27 cellular contexts compared by ENCODE assay signal in the genomic region with DNA sequence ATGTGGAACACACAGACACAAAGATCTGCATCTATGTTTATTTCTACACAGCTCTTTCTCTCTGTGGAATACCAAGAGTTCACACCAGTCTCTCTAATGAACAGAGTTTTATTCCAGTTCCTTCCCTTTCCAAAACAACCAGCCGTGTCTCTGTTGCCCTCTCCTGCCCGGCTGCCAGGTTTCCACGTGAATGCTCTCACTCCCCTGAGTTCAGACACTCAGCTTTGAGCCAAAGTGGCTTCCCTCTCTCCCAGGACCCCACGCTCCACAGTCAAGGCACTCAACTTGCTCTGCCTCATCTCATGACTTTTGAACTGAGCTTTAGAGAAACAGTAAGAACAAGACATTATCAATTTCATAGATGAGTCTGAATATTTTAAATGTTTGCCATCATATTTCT.
"Had no signal": no experiment of that assay in that cellular context is flagged by ENCODE, and none has a peak within 500 bp of the region (broad histone marks: within the 10 kb centered on the region; RNA-seq: fewer than 3 reads in every experiment).

No MANE protein-coding gene starts in this region.

- H3K27me3 Mint-ChIP-seq: stimulated activated memory B cell treated with anti-CD40 and anti-IgM and Interleukin-4, amounts not matched to agents 10 μg/mL and 1 μg/mL and 100 μg/mL, for 72 hours; stimulated activated naive B cell treated with anti-CD40 and anti-IgM and Interleukin-4, amounts not matched to agents 10 μg/mL and 1 μg/mL and 100 μg/mL, for 72 hours; stimulated activated naive CD8-positive, alpha-beta T cell treated with anti-CD3 and anti-CD28 coated beads, Interleukin-15, amount 100 ng/mL, for 72 hours; stimulated activated naive CD8-positive, alpha-beta T cell treated with anti-CD3 and anti-CD28 coated beads, Interleukin-15, Interleukin-2, amounts not matched to agents 100 ng/mL and 50 ng/mL, for 24 hours; type B pancreatic cell had no signal

- H3K4me3 ChIP-seq: stomach, suprapubic skin, testis, thoracic aorta, tibial artery, tibial nerve, transverse colon, upper lobe of left lung, upper lobe of right lung, uterus, vagina had no signal

- H3K4me1 ChIP-seq: stomach, suprapubic skin, tibial artery, tibial nerve, transverse colon, upper lobe of left lung, upper lobe of right lung, uterus, vagina had no signal

- H3K27ac Mint-ChIP-seq: stimulated activated memory B cell treated with anti-CD40 and anti-IgM and Interleukin-4, amounts not matched to agents 10 μg/mL and 1 μg/mL and 100 μg/mL, for 72 hours; stimulated activated naive B cell treated with anti-CD40 and anti-IgM and Interleukin-4, amounts not matched to agents 10 μg/mL and 1 μg/mL and 100 μg/mL, for 72 hours; stimulated activated naive CD8-positive, alpha-beta T cell treated with anti-CD3 and anti-CD28 coated beads, Interleukin-15, amount 100 ng/mL, for 72 hours; stimulated activated naive CD8-positive, alpha-beta T cell treated with anti-CD3 and anti-CD28 coated beads, Interleukin-15, Interleukin-2, amounts not matched to agents 100 ng/mL and 50 ng/mL, for 24 hours; type B pancreatic cell had no signal

- H3K27me3 ChIP-seq: stomach, suprapubic skin, testis, tibial artery, tibial nerve, transverse colon, upper lobe of left lung, upper lobe of right lung, uterus, vagina had no signal

- H3K9me3 Mint-ChIP-seq: stimulated activated memory B cell treated with anti-CD40 and anti-IgM and Interleukin-4, amounts not matched to agents 10 μg/mL and 1 μg/mL and 100 μg/mL, for 72 hours; stimulated activated naive B cell treated with anti-CD40 and anti-IgM and Interleukin-4, amounts not matched to agents 10 μg/mL and 1 μg/mL and 100 μg/mL, for 72 hours; stimulated activated naive CD8-positive, alpha-beta T cell treated with anti-CD3 and anti-CD28 coated beads, Interleukin-15, amount 100 ng/mL, for 72 hours; stimulated activated naive CD8-positive, alpha-beta T cell treated with anti-CD3 and anti-CD28 coated beads, Interleukin-15, Interleukin-2, amounts not matched to agents 100 ng/mL and 50 ng/mL, for 24 hours; type B pancreatic cell had no signal

- H3K36me3 Mint-ChIP-seq: stimulated activated memory B cell treated with anti-CD40 and anti-IgM and Interleukin-4, amounts not matched to agents 10 μg/mL and 1 μg/mL and 100 μg/mL, for 72 hours; stimulated activated naive B cell treated with anti-CD40 and anti-IgM and Interleukin-4, amounts not matched to agents 10 μg/mL and 1 μg/mL and 100 μg/mL, for 72 hours; type B pancreatic cell had no signal

- ATAC-seq: stimulated activated memory B cell treated with anti-CD40 and anti-IgM and Interleukin-4, amounts not matched to agents 10 μg/mL and 1 μg/mL and 100 μg/mL, for 72 hours; stimulated activated naive B cell treated with anti-CD40 and anti-IgM and Interleukin-4, amounts not matched to agents 10 μg/mL and 1 μg/mL and 100 μg/mL, for 72 hours; stimulated activated naive CD8-positive, alpha-beta T cell treated with anti-CD3 and anti-CD28 coated beads, Interleukin-15, amount 100 ng/mL, for 72 hours; stimulated activated naive CD8-positive, alpha-beta T cell treated with anti-CD3 and anti-CD28 coated beads, Interleukin-15, Interleukin-2, amounts not matched to agents 100 U/mL and 50 U/mL, for 24 hours; upper lobe of right lung had no signal

- H3K9me3 ChIP-seq: stomach, suprapubic skin, testis, thoracic aorta, tibial artery, tibial nerve, transverse colon, upper lobe of left lung, upper lobe of right lung, uterus, vagina had no signal

- DNase-seq: stimulated activated CD4-positive, alpha-beta T cell treated with anti-CD3 and anti-CD28 coated beads, Interleukin-1b, Interleukin-23, amount 100 ng/mL, for 48 hours; stimulated activated CD4-positive, alpha-beta T cell treated with anti-CD3 and anti-CD28 coated beads, Interleukin-2, amount 100 ng/mL, for 24 hours; stimulated activated CD4-positive, alpha-beta T cell treated with anti-CD3 and anti-CD28 coated beads, Interleukin-2, amount 100 ng/mL, for 48 hours; stimulated activated CD4-positive, alpha-beta T cell treated with anti-CD3 and anti-CD28 coated beads, Interleukin-4, amount 100 ng/mL, for 1 hour; stimulated activated CD4-positive, alpha-beta T cell treated with anti-CD3 and anti-CD28 coated beads, Interleukin-4, amount 100 ng/mL, for 24 hours; stimulated activated CD4-positive, alpha-beta T cell treated with anti-CD3 and anti-CD28 coated beads, Interleukin-4, amount 100 ng/mL, for 4 hours; stimulated activated CD8-positive, alpha-beta memory T cell treated with anti-CD3 and anti-CD28 coated beads, Interleukin-4, amount 100 ng/mL, for 48 hours; stimulated activated naive B cell treated with anti-CD40 and anti-IgM and Interleukin-4, amounts not matched to agents 10 μg/mL and 1 μg/mL and 100 μg/mL, for 72 hours; stimulated activated naive CD4-positive, alpha-beta T cell; stimulated activated naive CD4-positive, alpha-beta T cell treated with Interleukin-2 at 50 U/mL for 16 hours; stimulated activated naive CD8-positive, alpha-beta T cell treated with anti-CD3 and anti-CD28 coated beads, Interleukin-15, amount 100 ng/mL, for 72 hours; stimulated activated naive CD8-positive, alpha-beta T cell treated with anti-CD3 and anti-CD28 coated beads, Interleukin-15, Interleukin-2, amounts not matched to agents 100 U/mL and 50 U/mL, for 24 hours; stomach; substantia nigra; testis; tibial artery; transverse colon; upper lobe of left lung; upper lobe of right lung; uterus had no signal

- H3K4me3 Mint-ChIP-seq: stimulated activated memory B cell treated with anti-CD40 and anti-IgM and Interleukin-4, amounts not matched to agents 10 μg/mL and 1 μg/mL and 100 μg/mL, for 72 hours; stimulated activated naive B cell treated with anti-CD40 and anti-IgM and Interleukin-4, amounts not matched to agents 10 μg/mL and 1 μg/mL and 100 μg/mL, for 72 hours; stimulated activated naive CD8-positive, alpha-beta T cell treated with anti-CD3 and anti-CD28 coated beads, Interleukin-15, amount 100 ng/mL, for 72 hours; stimulated activated naive CD8-positive, alpha-beta T cell treated with anti-CD3 and anti-CD28 coated beads, Interleukin-15, Interleukin-2, amounts not matched to agents 100 ng/mL and 50 ng/mL, for 24 hours; type B pancreatic cell had no signal

- H3K27ac ChIP-seq: stomach, suprapubic skin, testis, thoracic aorta, tibial artery, tibial nerve, transverse colon, upper lobe of left lung, upper lobe of right lung, uterus, vagina had no signal

- H3K4me1 Mint-ChIP-seq: stimulated activated memory B cell treated with anti-CD40 and anti-IgM and Interleukin-4, amounts not matched to agents 10 μg/mL and 1 μg/mL and 100 μg/mL, for 72 hours; stimulated activated naive B cell treated with anti-CD40 and anti-IgM and Interleukin-4, amounts not matched to agents 10 μg/mL and 1 μg/mL and 100 μg/mL, for 72 hours; stimulated activated naive CD8-positive, alpha-beta T cell treated with anti-CD3 and anti-CD28 coated beads, Interleukin-15, amount 100 ng/mL, for 72 hours had no signal

- H3K36me3 ChIP-seq: stomach, suprapubic skin, thoracic aorta, tibial artery, tibial nerve, transverse colon, upper lobe of left lung, upper lobe of right lung, uterus, vagina had no signal
